ENCODE assay signal across 8 cellular contexts in the genomic region with DNA sequence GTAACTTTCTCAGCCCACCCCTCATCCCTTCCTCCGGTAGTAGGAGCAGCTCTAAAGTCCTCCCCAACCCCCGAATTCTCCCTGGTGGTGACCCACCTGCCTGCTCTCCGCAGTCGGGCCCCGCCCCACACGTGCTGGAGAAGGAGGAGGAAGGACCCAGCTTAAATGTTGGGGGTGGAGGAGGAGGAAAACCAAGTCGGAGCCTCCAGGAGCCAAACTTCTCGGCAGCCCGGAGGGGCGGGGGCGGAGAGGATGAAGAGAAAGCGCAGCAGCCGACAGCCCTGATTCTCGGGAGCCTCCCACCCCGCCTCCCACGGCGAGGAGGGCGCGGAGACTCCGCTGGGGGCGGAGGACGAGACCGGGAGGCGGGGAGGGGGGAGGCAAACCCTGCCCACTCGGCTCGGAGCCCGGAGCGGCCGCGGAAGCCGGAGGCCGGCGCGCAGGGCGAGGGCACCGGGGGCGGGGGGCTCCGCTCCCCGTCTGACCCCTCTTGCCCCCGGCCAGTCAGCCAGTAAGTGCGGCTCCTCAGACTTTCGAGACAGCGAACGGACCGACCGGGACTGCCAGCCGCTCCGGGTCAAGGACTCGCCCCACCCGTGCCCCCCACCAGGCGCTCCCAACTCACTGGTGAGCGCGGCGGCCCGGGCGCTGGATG. TPM values are rescaled to one million over a fixed set of nuclear protein-coding genes. Genes with fewer than 3 reads are reported as not detected.
DNase-seq lines count a peak whose midpoint lies in the region; ATAC-seq and TF ChIP-seq lines count a peak whose summit lies in the region.

Gene TPBGL, plus strand, starts transcription at position 394 of the 655 bp plus-strand sequence. CDS start 276 bp downstream, outside the sequence.

- peak within 1 kb of the TSS; percentile 63 for H3K4me3 Mint-ChIP-seq in progenitor cell of endocrine pancreas (ENCODE audit: low read depth)

- H3K27me3 Mint-ChIP-seq in progenitor cell of endocrine pancreas: peaks cover 78% of the 10 kb centered on the region

- peak within 1 kb of the TSS; percentile 29 for H3K27ac Mint-ChIP-seq in progenitor cell of endocrine pancreas

- peak in 2 of 3 experiments; percentile 58 to 64 for DNase-seq in NCI-H1417 (lab: John Stamatoyannopoulos, UW)
- DNase-seq in NCI-H1417 treated with DMSO at 0.1 percent for 48 hours (lab: John Stamatoyannopoulos, UW): no peak
- DNase-seq in activated CD4-positive, alpha-beta T cell treated with anti-CD3 and anti-CD28 coated beads, Interleukin-2, amount 50 U/mL, for 4 hours: peak; percentile 18 to 31
- no peak for DNase-seq in fibroblast of villous mesenchyme (ENCODE audit: low read depth)
- no peak for DNase-seq in progenitor cell of endocrine pancreas (ENCODE audit: low spot score, unreplicated experiment)
- DNase-seq in NOMO-1 treated with dmso at 0.1 percent for 144 hours (lab: John Stamatoyannopoulos, UW; ENCODE audit: unreplicated experiment): no peak

- no peaks in the 10 kb centered on the region for H3K9me3 Mint-ChIP-seq in progenitor cell of endocrine pancreas (ENCODE audit: low read depth)

- peak within 1 kb of the TSS; percentile 32 for H3K4me3 ChIP-seq in fibroblast of villous mesenchyme (ENCODE audit: low read depth, low read length)

- TF ChIP-seq CTCF in fibroblast of villous mesenchyme (IDR thresholded peaks at IDR 0.05; ENCODE audit: insufficient read depth, low read depth, low read length) (no peak), progenitor cell of endocrine pancreas (IDR thresholded peaks at IDR 0.05; ENCODE audit: unreplicated experiment) (no peak)

- ATAC-seq in HG03521 (IDR thresholded peaks at IDR 0.05; ENCODE audit: unreplicated experiment) (no peak), HG02981 (IDR thresholded peaks at IDR 0.05; ENCODE audit: unreplicated experiment) (no peak)

- H3K36me3 Mint-ChIP-seq in progenitor cell of endocrine pancreas (ENCODE audit: insufficient read depth): no peaks in the 10 kb centered on the region

- H3K4me1 Mint-ChIP-seq in progenitor cell of endocrine pancreas (ENCODE audit: low read depth): peaks cover 3% of the 10 kb centered on the region

RNA-seq across cellular contexts. Expression of gene TPBGL, which starts in this region (rescaled TPM):
- not detected in 2 replicates for total RNA-seq in fibroblast of villous mesenchyme
- 0.11 TPM in 1 of 2 replicates, not detected in the other for total RNA-seq in progenitor cell of endocrine pancreas

Comparison
In these comparisons a context has a peak if more than half of its experiments do, and no peak if none do; other contexts are left out.
1. DNase-seq: peak in NCI-H1417 (2 of 3) and activated CD4-positive, alpha-beta T cell treated with anti-CD3 and anti-CD28 coated beads, Interleukin-2, amount 50 U/mL, for 4 hours (2 of 2); none in NCI-H1417 treated with DMSO at 0.1 percent for 48 hours (single experiment), fibroblast of villous mesenchyme (single experiment), progenitor cell of endocrine pancreas (single experiment) and NOMO-1 treated with dmso at 0.1 percent for 144 hours (single experiment).